In the genomic region with DNA sequence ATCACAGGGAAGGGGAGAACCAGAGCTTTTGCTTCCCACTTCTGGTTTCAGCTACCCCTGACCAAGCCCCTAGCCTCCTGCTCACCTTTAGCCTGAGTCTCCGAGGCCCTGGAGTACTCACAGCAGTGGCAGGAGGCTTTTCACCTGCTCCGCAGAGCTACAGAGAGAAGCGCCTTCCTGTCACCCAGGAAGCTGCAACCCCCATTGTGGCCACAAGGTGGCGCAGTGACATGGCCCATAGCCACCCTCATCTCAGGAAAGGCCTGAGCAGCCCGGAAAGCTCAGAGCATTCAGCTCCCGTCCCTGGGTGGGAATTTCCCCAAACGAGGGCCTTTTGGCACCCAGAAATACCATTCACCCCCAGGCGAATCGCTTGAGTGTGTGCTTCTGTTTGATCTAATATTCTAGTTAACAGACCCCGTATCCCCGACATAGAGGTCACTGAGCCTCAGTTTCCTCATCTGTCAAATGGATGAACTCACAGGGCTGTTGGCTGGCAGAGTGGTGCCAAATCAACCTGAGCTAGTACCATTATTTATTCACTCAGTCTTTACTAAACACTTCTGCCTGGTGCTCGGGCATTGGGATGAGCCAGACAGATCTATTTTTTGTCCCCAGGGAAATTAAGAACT, we compare ENCODE assay signal across 8 cellular contexts. TPM values are rescaled to one million over a fixed set of nuclear protein-coding genes. Genes with fewer than 3 reads are reported as not detected.
A peak's percentile ranks its signal among the peaks of the same experiment; 100 is the strongest.
DNase-seq lines count a peak whose midpoint lies in the region; ATAC-seq, FAIRE-seq and TF ChIP-seq lines count a peak whose summit lies in the region.

No MANE protein-coding gene starts in this region.

- no peak for TF ChIP-seq POLR2A in esophagus muscularis mucosa (IDR thresholded peaks at IDR 0.05; ENCODE audit: low read depth)

- POLR2A ChIA-PET in naive thymus-derived CD4-positive, alpha-beta T cell (lab: Charles Lee), result interaction anchor here (1.1 to 1.9 kb wide), 3 partner anchors 10 to 72 kb away, joined by 3 to 7 read pairs (median 4); no protein-coding TSS in a partner anchor

- DNase-seq in 8988T (peak; percentile 73), GM18507 (ENCODE audit: extremely low spot score, insufficient read length, low read depth) (peak; percentile 81), HTR-8/SVneo (ENCODE audit: insufficient read length, low spot score) (peak; percentile 83), activated T-cell treated with anti-CD3 and anti-CD28 coated beads for 24 hours (ENCODE audit: low read depth) (peak; percentile 73), esophagus muscularis mucosa (ENCODE audit: extremely low spot score) (peak; percentile 96)
- peak; percentile 67 to 88 (median 79) for DNase-seq in naive thymus-derived CD4-positive, alpha-beta T cell

- H3K4me3 ChIP-seq in OCI-LY3 (ENCODE audit: low read length) (no peak overlapping the region), esophagus muscularis mucosa (no peak overlapping the region)
- no peak overlapping the region for H3K4me3 ChIP-seq in naive thymus-derived CD4-positive, alpha-beta T cell (ENCODE audit: low read length)

- CTCF ChIA-PET in naive thymus-derived CD4-positive, alpha-beta T cell (lab: Charles Lee), result interaction anchor here (0.6 to 6.5 kb wide), 12 partner anchors 11 to 403 kb away, joined by 3 to 118 read pairs (median 4); partner anchors contain the start of gene ZSCAN20

- H3K4me2 ChIP-seq in OCI-LY3 (ENCODE audit: low read length), result no peak overlapping the region

- FAIRE-seq in GM18507 (lab: Jason Lieb, UNC) (peak; percentile 89), HTR-8/SVneo (lab: Jason Lieb, UNC) (peak; percentile 88)

- no peaks in the 10 kb centered on the region for H3K79me2 ChIP-seq in OCI-LY3 (ENCODE audit: low read length)

- no peak overlapping the region for H2AFZ ChIP-seq in OCI-LY3 (ENCODE audit: low read depth, low read length)

- H3K27ac ChIP-seq in OCI-LY3 (ENCODE audit: low read length), result no peak overlapping the region
- H3K27ac ChIP-seq in esophagus muscularis mucosa (replicated peaks in 1 of 4), result peak overlapping the region; percentile 48 to 75 (median 62)
- no peak overlapping the region for H3K27ac ChIP-seq in naive thymus-derived CD4-positive, alpha-beta T cell (ENCODE audit: low read depth, low read length)

- H4K20me1 ChIP-seq in OCI-LY3 (ENCODE audit: insufficient read depth, low read length), result no peaks in the 10 kb centered on the region

- H3K27me3 Mint-ChIP-seq in naive thymus-derived CD4-positive, alpha-beta T cell, result no peaks in the 10 kb centered on the region
- H3K27me3 Mint-ChIP-seq in stimulated activated memory B cell treated with anti-CD40 and anti-IgM and Interleukin-4, amounts not matched to agents 10 μg/mL and 1 μg/mL and 100 μg/mL, for 72 hours, result no peaks in the 10 kb centered on the region

- peaks cover 4 to 17% (median 13%) of the 10 kb centered on the region in 7 donors for H3K4me1 Mint-ChIP-seq in naive thymus-derived CD4-positive, alpha-beta T cell
- H3K4me1 Mint-ChIP-seq in stimulated activated memory B cell treated with anti-CD40 and anti-IgM and Interleukin-4, amounts not matched to agents 10 μg/mL and 1 μg/mL and 100 μg/mL, for 72 hours, result peaks cover 16% of the 10 kb centered on the region

- no peak overlapping the region for H3K4me3 Mint-ChIP-seq in naive thymus-derived CD4-positive, alpha-beta T cell
- no peak overlapping the region for H3K4me3 Mint-ChIP-seq in stimulated activated memory B cell treated with anti-CD40 and anti-IgM and Interleukin-4, amounts not matched to agents 10 μg/mL and 1 μg/mL and 100 μg/mL, for 72 hours

- TF ChIP-seq CTCF in OCI-LY3 (IDR thresholded peaks at IDR 0.05; ENCODE audit: low read depth, low read length), result peak; percentile 67
- peak; percentile 97 to 99 (median 98) for TF ChIP-seq CTCF in esophagus muscularis mucosa (IDR thresholded peaks at IDR 0.05)

- intact Hi-C loops in esophagus muscularis mucosa (cut with DNase I), result loop anchor here (1.0 to 10.0 kb wide), 3 partner anchors 73 to 172 kb away; no protein-coding TSS in a partner anchor
- intact Hi-C loops in naive thymus-derived CD4-positive, alpha-beta T cell (cut with micrococcal nuclease), result loop anchor here (1.0 to 10.0 kb wide), 9 partner anchors 55 to 361 kb away; no protein-coding TSS in a partner anchor

- no peaks in the 10 kb centered on the region for H3K9me3 Mint-ChIP-seq in naive thymus-derived CD4-positive, alpha-beta T cell
- no peaks in the 10 kb centered on the region for H3K9me3 Mint-ChIP-seq in stimulated activated memory B cell treated with anti-CD40 and anti-IgM and Interleukin-4, amounts not matched to agents 10 μg/mL and 1 μg/mL and 100 μg/mL, for 72 hours

- H3K27me3 ChIP-seq in OCI-LY3 (ENCODE audit: low read depth, low read length) (no peaks in the 10 kb centered on the region), esophagus muscularis mucosa (no peaks in the 10 kb centered on the region)
- H3K27me3 ChIP-seq in naive thymus-derived CD4-positive, alpha-beta T cell (ENCODE audit: control insufficient read depth in 2 of 2, insufficient read depth in 2 of 2, low read length in 2 of 2), result no peaks in the 10 kb centered on the region

- H3K27ac Mint-ChIP-seq in naive thymus-derived CD4-positive, alpha-beta T cell, result peak overlapping the region in 6 of 9 donors; percentile 8 to 76 (median 52)
- H3K27ac Mint-ChIP-seq in stimulated activated memory B cell treated with anti-CD40 and anti-IgM and Interleukin-4, amounts not matched to agents 10 μg/mL and 1 μg/mL and 100 μg/mL, for 72 hours, result no peak overlapping the region

- H3K36me3 Mint-ChIP-seq in naive thymus-derived CD4-positive, alpha-beta T cell, result peaks cover 0 to 50% (median 13%) of the 10 kb centered on the region in 5 donors
- peaks cover 56% of the 10 kb centered on the region for H3K36me3 Mint-ChIP-seq in stimulated activated memory B cell treated with anti-CD40 and anti-IgM and Interleukin-4, amounts not matched to agents 10 μg/mL and 1 μg/mL and 100 μg/mL, for 72 hours

- H3K4me1 ChIP-seq in OCI-LY3 (ENCODE audit: low read length) (no peaks in the 10 kb centered on the region), esophagus muscularis mucosa (peaks cover 16 to 55% (median 39%) of the 10 kb centered on the region in 4 donors)
- no peaks in the 10 kb centered on the region for H3K4me1 ChIP-seq in naive thymus-derived CD4-positive, alpha-beta T cell (ENCODE audit: control insufficient read depth in 2 of 2, insufficient read depth in 2 of 2, low read length in 2 of 2)

- H3K9me3 ChIP-seq in OCI-LY3 (ENCODE audit: insufficient read depth, low read length) (no peaks in the 10 kb centered on the region), esophagus muscularis mucosa (no peaks in the 10 kb centered on the region)
- no peaks in the 10 kb centered on the region for H3K9me3 ChIP-seq in naive thymus-derived CD4-positive, alpha-beta T cell (ENCODE audit: control insufficient read depth in 2 of 3, low read length in 3 of 3)

- no peak for TF ChIP-seq EP300 in esophagus muscularis mucosa (IDR thresholded peaks at IDR 0.05)

- peak; percentile 95 for ATAC-seq in naive thymus-derived CD4-positive, alpha-beta T cell
- peak; percentile 90 for ATAC-seq in stimulated activated memory B cell treated with anti-CD40 and anti-IgM and Interleukin-4, amounts not matched to agents 10 μg/mL and 1 μg/mL and 100 μg/mL, for 72 hours

- 45% methylated on average over 9 of the region's 12 CpGs for WGBS in esophagus muscularis mucosa

- H3K9ac ChIP-seq in OCI-LY3 (ENCODE audit: low read length), result no peak overlapping the region

- H3K36me3 ChIP-seq in OCI-LY3 (replicated peaks; ENCODE audit: low read depth, low read length), result peaks cover 3% of the 10 kb centered on the region
- peaks cover 0 to 59% (median 46%) of the 10 kb centered on the region in 4 donors for H3K36me3 ChIP-seq in esophagus muscularis mucosa
- H3K36me3 ChIP-seq in naive thymus-derived CD4-positive, alpha-beta T cell (ENCODE audit: control insufficient read depth in 2 of 3, insufficient read depth in 3 of 3, low read length in 3 of 3), result peaks cover 0 to 53% (median 0%) of the 10 kb centered on the region in 3 experiments

RNA-seq across cellular contexts. Expression of gene A3GALT2, which starts 25.3 kb away (rescaled TPM):
- not detected for total RNA-seq in esophagus muscularis mucosa
- total RNA-seq in naive thymus-derived CD4-positive, alpha-beta T cell, result not detected
- polyA plus RNA-seq in naive thymus-derived CD4-positive, alpha-beta T cell, result not detected

RNA-seq across cellular contexts. Expression of gene ZNF362, which starts 39.3 kb away (rescaled TPM):
- 10 to 100 TPM; 17.2 to 35.3 (median 25.1) TPM for total RNA-seq in esophagus muscularis mucosa
- 10 to 100 TPM; 24.7 to 30.5 (median 27.0) TPM for total RNA-seq in naive thymus-derived CD4-positive, alpha-beta T cell
- 10 to 100 TPM; 17.2 to 30.0 TPM for polyA plus RNA-seq in naive thymus-derived CD4-positive, alpha-beta T cell

Comparison
In these comparisons a context has a peak if more than half of its experiments do, and no peak if none do; other contexts are left out.
1. H3K27ac ChIP-seq: peak in esophagus muscularis mucosa (4 of 4); none in OCI-LY3 (single experiment) and naive thymus-derived CD4-positive, alpha-beta T cell (single experiment).
2. Peak in every context shown above with its lines, with median percentiles within 50 percentile points of each other: DNase-seq.